ENCODE assay signal across 1 cellular context in the genomic region with DNA sequence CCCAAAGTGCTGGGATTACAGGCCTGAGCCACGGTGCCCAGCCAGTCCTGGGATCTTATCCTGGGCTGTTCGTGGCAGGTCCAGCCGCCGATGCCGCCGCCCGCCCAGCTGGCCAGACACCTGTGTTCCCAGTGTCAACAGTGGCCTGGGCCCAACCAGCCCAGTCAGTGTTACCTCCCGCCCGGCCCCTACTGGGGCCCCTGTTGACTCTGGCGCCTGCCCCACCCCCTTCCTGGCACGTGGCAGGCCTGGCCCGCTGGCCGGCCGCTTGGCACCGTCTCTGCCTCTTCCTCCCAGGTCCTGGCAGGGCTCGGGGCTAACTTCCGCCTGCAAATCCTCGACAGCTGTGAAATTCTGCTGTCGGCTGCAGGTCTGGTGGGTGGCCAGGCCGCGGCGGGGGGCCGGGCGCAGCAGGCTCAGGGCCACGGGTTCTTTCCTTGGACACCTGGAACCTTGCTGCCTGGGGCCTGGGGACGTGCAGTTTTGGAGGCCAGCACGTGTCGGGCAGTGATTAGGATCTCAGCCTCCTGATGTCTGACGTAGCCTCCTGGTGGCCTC.
TF ChIP-seq lines count a peak whose summit lies in the region.

No MANE protein-coding gene starts in this region.

TF ChIP-seq in HepG2, 621 proteins besides CTCF, POLR2A, EP300 and RAD21 (continued from another document and continues in another):
- TF ChIP-seq ZNF318 (CRISPR knock-in tag; IDR thresholded peaks at IDR 0.05) (peak; percentile 71; the same call in 1 of the 2 replicates), KLF12 (CRISPR knock-in tag; IDR thresholded peaks at IDR 0.05; ENCODE audit: borderline replicate concordance) (peak; percentile 90; the same call in 1 of the 2 replicates), ZNF816 (CRISPR knock-in tag; IDR thresholded peaks at IDR 0.05; ENCODE audit: borderline replicate concordance) (no peak; the same call in 1 of the 2 replicates), ZNF737 (CRISPR knock-in tag; IDR thresholded peaks at IDR 0.05; ENCODE audit: borderline replicate concordance) (no peak), KDM4B (CRISPR knock-in tag; IDR thresholded peaks at IDR 0.05) (peak; percentile 98), ZBTB7A (CRISPR knock-in tag; IDR thresholded peaks at IDR 0.05) (no peak), RARA (CRISPR knock-in tag; IDR thresholded peaks at IDR 0.05) (peak; percentile 91), ZNF264 (CRISPR knock-in tag; IDR thresholded peaks at IDR 0.05) (0 out of 2 replicates have a peak, but pooled peaks have one; percentile 70), HDAC2 (CRISPR knock-in tag; IDR thresholded peaks at IDR 0.05) (peak; percentile 98), SAFB2 (CRISPR knock-in tag; IDR thresholded peaks at IDR 0.05; ENCODE audit: borderline replicate concordance, low read depth) (no peak; the same call in 1 of the 2 replicates), EEA1 (CRISPR knock-in tag; IDR thresholded peaks at IDR 0.05; ENCODE audit: borderline replicate concordance) (no peak; the same call in 1 of the 2 replicates), CREB3 (CRISPR knock-in tag; IDR thresholded peaks at IDR 0.05) (peak; percentile 56; the same call in 1 of the 2 replicates), YEATS2 (CRISPR knock-in tag; IDR thresholded peaks at IDR 0.05; ENCODE audit: borderline replicate concordance) (peak; percentile 87; the same call in 1 of the 2 replicates), GATA4 (IDR thresholded peaks at IDR 0.05; ENCODE audit: borderline replicate concordance, low read depth) (no peak; the same call in 1 of the 2 replicates), HDAC1 (CRISPR knock-in tag; IDR thresholded peaks at IDR 0.05) (peak; percentile 89), TGIF2 (CRISPR knock-in tag; IDR thresholded peaks at IDR 0.05) (peak; percentile 98), RELA (CRISPR knock-in tag; IDR thresholded peaks at IDR 0.05) (no peak), ZNF329 (CRISPR knock-in tag; IDR thresholded peaks at IDR 0.05; ENCODE audit: low read depth) (0 out of 2 replicates have a peak, but pooled peaks have one; percentile 45), ZSCAN9 (CRISPR knock-in tag; IDR thresholded peaks at IDR 0.05; ENCODE audit: borderline replicate concordance) (peak; percentile 64), ZIK1 (CRISPR knock-in tag; IDR thresholded peaks at IDR 0.05; ENCODE audit: borderline replicate concordance, low read depth) (0 out of 2 replicates have a peak, but pooled peaks have one; percentile 30), JARID2 (CRISPR knock-in tag; IDR thresholded peaks at IDR 0.05; ENCODE audit: insufficient replicate concordance) (no peak), POGZ (CRISPR knock-in tag; IDR thresholded peaks at IDR 0.05) (peak; percentile 76), ZNF496 (CRISPR knock-in tag; IDR thresholded peaks at IDR 0.05; ENCODE audit: insufficient replicate concordance) (no peak), ZNF367 (CRISPR knock-in tag; IDR thresholded peaks at IDR 0.05; ENCODE audit: borderline replicate concordance) (0 out of 2 replicates have a peak, but pooled peaks have one; percentile 67), PAWR (CRISPR knock-in tag; IDR thresholded peaks at IDR 0.05; ENCODE audit: borderline replicate concordance) (0 out of 2 replicates have a peak, but pooled peaks have one; percentile 70), ZNF660 (CRISPR knock-in tag; IDR thresholded peaks at IDR 0.05; ENCODE audit: borderline replicate concordance, low read depth) (no peak), ZNF232 (CRISPR knock-in tag; IDR thresholded peaks at IDR 0.05; ENCODE audit: borderline replicate concordance) (peak; percentile 82; the same call in 1 of the 2 replicates), SNRNP70 (IDR thresholded peaks at IDR 0.05; ENCODE audit: low read depth, low read length) (no peak), KMT2B (CRISPR knock-in tag; IDR thresholded peaks at IDR 0.05) (peak; percentile 72; the same call in 1 of the 2 replicates), CCDC6 (CRISPR knock-in tag; IDR thresholded peaks at IDR 0.05) (peak; percentile 93; the same call in 1 of the 2 replicates), ARID2 (CRISPR knock-in tag; IDR thresholded peaks at IDR 0.05; ENCODE audit: borderline replicate concordance) (peak; percentile 83), CCAR2 (optimal IDR thresholded peaks at IDR 0.05; ENCODE audit: low read depth, low read length) (no peak), MATR3 (CRISPR knock-in tag; IDR thresholded peaks at IDR 0.05) (no peak), ZNF749 (CRISPR knock-in tag; IDR thresholded peaks at IDR 0.05; ENCODE audit: borderline replicate concordance) (no peak; the same call in 1 of the 2 replicates), ZNF552 (CRISPR knock-in tag; IDR thresholded peaks at IDR 0.05; ENCODE audit: borderline replicate concordance) (peak; percentile 87), PHF21A (CRISPR knock-in tag; IDR thresholded peaks at IDR 0.05) (peak; percentile 98), NR2C2 (CRISPR knock-in tag; IDR thresholded peaks at IDR 0.05; ENCODE audit: borderline replicate concordance) (peak; percentile 75), ZSCAN21 (CRISPR knock-in tag; IDR thresholded peaks at IDR 0.05; ENCODE audit: borderline replicate concordance) (peak; percentile 69; the same call in 1 of the 2 replicates), ELF3 (CRISPR knock-in tag; IDR thresholded peaks at IDR 0.05) (peak; percentile 94), NFIB (CRISPR knock-in tag; IDR thresholded peaks at IDR 0.05; ENCODE audit: borderline replicate concordance) (no peak), FIP1L1 (IDR thresholded peaks at IDR 0.05; ENCODE audit: borderline replicate concordance, insufficient read depth, low read depth, low read length) (no peak), ELF1 (CRISPR knock-in tag; IDR thresholded peaks at IDR 0.05) (peak; percentile 77), IRX3 (CRISPR knock-in tag; IDR thresholded peaks at IDR 0.05; ENCODE audit: borderline replicate concordance, low read depth) (no peak; the same call in 1 of the 2 replicates)
- TF ChIP-seq, protein P1, sequence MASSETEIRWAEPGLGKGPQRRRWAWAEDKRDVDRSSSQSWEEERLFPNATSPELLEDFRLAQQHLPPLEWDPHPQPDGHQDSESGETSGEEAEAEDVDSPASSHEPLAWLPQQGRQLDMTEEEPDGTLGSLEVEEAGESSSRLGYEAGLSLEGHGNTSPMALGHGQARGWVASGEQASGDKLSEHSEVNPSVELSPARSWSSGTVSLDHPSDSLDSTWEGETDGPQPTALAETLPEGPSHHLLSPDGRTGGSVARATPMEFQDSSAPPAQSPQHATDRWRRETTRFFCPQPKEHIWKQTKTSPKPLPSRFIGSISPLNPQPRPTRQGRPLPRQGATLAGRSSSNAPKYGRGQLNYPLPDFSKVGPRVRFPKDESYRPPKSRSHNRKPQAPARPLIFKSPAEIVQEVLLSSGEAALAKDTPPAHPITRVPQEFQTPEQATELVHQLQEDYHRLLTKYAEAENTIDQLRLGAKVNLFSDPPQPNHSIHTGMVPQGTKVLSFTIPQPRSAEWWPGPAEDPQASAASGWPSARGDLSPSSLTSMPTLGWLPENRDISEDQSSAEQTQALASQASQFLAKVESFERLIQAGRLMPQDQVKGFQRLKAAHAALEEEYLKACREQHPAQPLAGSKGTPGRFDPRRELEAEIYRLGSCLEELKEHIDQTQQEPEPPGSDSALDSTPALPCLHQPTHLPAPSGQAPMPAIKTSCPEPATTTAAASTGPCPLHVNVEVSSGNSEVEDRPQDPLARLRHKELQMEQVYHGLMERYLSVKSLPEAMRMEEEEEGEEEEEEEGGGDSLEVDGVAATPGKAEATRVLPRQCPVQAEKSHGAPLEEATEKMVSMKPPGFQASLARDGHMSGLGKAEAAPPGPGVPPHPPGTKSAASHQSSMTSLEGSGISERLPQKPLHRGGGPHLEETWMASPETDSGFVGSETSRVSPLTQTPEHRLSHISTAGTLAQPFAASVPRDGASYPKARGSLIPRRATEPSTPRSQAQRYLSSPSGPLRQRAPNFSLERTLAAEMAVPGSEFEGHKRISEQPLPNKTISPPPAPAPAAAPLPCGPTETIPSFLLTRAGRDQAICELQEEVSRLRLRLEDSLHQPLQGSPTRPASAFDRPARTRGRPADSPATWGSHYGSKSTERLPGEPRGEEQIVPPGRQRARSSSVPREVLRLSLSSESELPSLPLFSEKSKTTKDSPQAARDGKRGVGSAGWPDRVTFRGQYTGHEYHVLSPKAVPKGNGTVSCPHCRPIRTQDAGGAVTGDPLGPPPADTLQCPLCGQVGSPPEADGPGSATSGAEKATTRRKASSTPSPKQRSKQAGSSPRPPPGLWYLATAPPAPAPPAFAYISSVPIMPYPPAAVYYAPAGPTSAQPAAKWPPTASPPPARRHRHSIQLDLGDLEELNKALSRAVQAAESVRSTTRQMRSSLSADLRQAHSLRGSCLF (CRISPR knock-in tag; IDR thresholded peaks at IDR 0.05; ENCODE audit: borderline replicate concordance): no peak
- TF ChIP-seq, protein P2, sequence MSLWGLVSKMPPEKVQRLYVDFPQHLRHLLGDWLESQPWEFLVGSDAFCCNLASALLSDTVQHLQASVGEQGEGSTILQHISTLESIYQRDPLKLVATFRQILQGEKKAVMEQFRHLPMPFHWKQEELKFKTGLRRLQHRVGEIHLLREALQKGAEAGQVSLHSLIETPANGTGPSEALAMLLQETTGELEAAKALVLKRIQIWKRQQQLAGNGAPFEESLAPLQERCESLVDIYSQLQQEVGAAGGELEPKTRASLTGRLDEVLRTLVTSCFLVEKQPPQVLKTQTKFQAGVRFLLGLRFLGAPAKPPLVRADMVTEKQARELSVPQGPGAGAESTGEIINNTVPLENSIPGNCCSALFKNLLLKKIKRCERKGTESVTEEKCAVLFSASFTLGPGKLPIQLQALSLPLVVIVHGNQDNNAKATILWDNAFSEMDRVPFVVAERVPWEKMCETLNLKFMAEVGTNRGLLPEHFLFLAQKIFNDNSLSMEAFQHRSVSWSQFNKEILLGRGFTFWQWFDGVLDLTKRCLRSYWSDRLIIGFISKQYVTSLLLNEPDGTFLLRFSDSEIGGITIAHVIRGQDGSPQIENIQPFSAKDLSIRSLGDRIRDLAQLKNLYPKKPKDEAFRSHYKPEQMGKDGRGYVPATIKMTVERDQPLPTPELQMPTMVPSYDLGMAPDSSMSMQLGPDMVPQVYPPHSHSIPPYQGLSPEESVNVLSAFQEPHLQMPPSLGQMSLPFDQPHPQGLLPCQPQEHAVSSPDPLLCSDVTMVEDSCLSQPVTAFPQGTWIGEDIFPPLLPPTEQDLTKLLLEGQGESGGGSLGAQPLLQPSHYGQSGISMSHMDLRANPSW (CRISPR knock-in tag; IDR thresholded peaks at IDR 0.05; ENCODE audit: borderline replicate concordance): peak; percentile 72; the same call in 1 of the 2 replicates
